In genomic region chr7:133888061-133888930, GRCh38 we compare ENCODE assay signal across 21 cellular contexts.
"Had no signal": no experiment of that assay in that cellular context is flagged by ENCODE, and none has a peak within 500 bp of the region (broad histone marks: within the 10 kb centered on the region; RNA-seq: fewer than 3 reads in every experiment).

No MANE protein-coding gene starts in this region.

- H3K27me3 ChIP-seq: ascending aorta, foreskin keratinocyte, tibial nerve had no signal

- DNase-seq: activated CD4-positive, alpha-beta T cell treated with anti-CD3 and anti-CD28 coated beads, Interleukin-2, amount 50 U/mL, for 1 hour; activated CD4-positive, CD25-positive, alpha-beta regulatory T cell treated with anti-CD3 and anti-CD28 coated beads, Interleukin-2, amount 50 U/mL, for 72 hours; activated CD8-positive, alpha-beta T cell treated with anti-CD3 and anti-CD28 coated beads, Interleukin-2, amount 10 ng/mL, durations not matched to agents 7 days and 5 days; activated T-cell treated with anti-CD3 and anti-CD28 coated beads, Interleukin-2, amount 50 U/mL, for 1 hour; central memory CD4-positive, alpha-beta T cell; effector CD8-positive, alpha-beta T cell; kidney; natural killer cell; small intestine; stimulated activated CD4-positive, alpha-beta T cell treated with anti-CD3 and anti-CD28 coated beads, Interleukin-2, amount 100 ng/mL, for 24 hours; stimulated activated naive CD8-positive, alpha-beta T cell treated with anti-CD3 and anti-CD28 coated beads, Interleukin-15, amount 100 ng/mL, for 72 hours; T-helper 2 cell had no signal

- H3K4me3 ChIP-seq: ascending aorta, lung, tibial nerve had no signal

- ATAC-seq: activated CD8-positive, alpha-beta T cell treated with anti-CD3 and anti-CD28 coated beads, Interleukin-2, amount 10 ng/mL, durations not matched to agents 7 days and 5 days; activated naive CD4-positive, alpha-beta T cell treated with anti-CD3 and anti-CD28 coated beads, Interleukin-2, amount 50 U/mL, for 72 hours; activated T-helper 17 cell treated with anti-CD3 and anti-CD28 coated beads, Interleukin-2, amount 50 U/mL, for 72 hours; left lobe of liver; natural killer cell; sciatic nerve; stimulated activated effector memory CD8-positive, alpha-beta T cell treated with anti-CD3 and anti-CD28 coated beads, Interleukin-12 subunit alpha, Interleukin-12 subunit beta, amount 100 ng/mL, for 72 hours; stimulated activated naive CD8-positive, alpha-beta T cell treated with anti-CD3 and anti-CD28 coated beads, Interleukin-15, amount 100 ng/mL, for 72 hours had no signal

- H3K27me3 Mint-ChIP-seq: activated T-helper 17 cell treated with anti-CD3 and anti-CD28 coated beads, Interleukin-2, amount 50 U/mL, for 72 hours; stimulated activated naive CD8-positive, alpha-beta T cell treated with anti-CD3 and anti-CD28 coated beads, Interleukin-15, amount 100 ng/mL, for 72 hours had no signal

- H3K9me3 ChIP-seq: ascending aorta, tibial nerve had no signal

- H3K27ac ChIP-seq: ascending aorta, foreskin keratinocyte, tibial nerve had no signal

- H3K9me3 Mint-ChIP-seq: activated T-helper 17 cell treated with anti-CD3 and anti-CD28 coated beads, Interleukin-2, amount 50 U/mL, for 72 hours; natural killer cell; stimulated activated effector memory CD8-positive, alpha-beta T cell treated with anti-CD3 and anti-CD28 coated beads, Interleukin-12 subunit alpha, Interleukin-12 subunit beta, amount 100 ng/mL, for 72 hours had no signal

- H3K36me3 Mint-ChIP-seq: activated naive CD4-positive, alpha-beta T cell treated with anti-CD3 and anti-CD28 coated beads, Interleukin-2, amount 50 U/mL, for 72 hours; natural killer cell; stimulated activated effector memory CD8-positive, alpha-beta T cell treated with anti-CD3 and anti-CD28 coated beads, Interleukin-12 subunit alpha, Interleukin-12 subunit beta, amount 100 ng/mL, for 72 hours had no signal

- H3K4me3 Mint-ChIP-seq: activated CD8-positive, alpha-beta T cell treated with anti-CD3 and anti-CD28 coated beads, Interleukin-2, amount 10 ng/mL, durations not matched to agents 7 days and 5 days; activated T-helper 17 cell treated with anti-CD3 and anti-CD28 coated beads, Interleukin-2, amount 50 U/mL, for 72 hours; natural killer cell; stimulated activated effector memory CD8-positive, alpha-beta T cell treated with anti-CD3 and anti-CD28 coated beads, Interleukin-12 subunit alpha, Interleukin-12 subunit beta, amount 100 ng/mL, for 72 hours; stimulated activated naive CD8-positive, alpha-beta T cell treated with anti-CD3 and anti-CD28 coated beads, Interleukin-15, amount 100 ng/mL, for 72 hours had no signal

- H3K4me1 Mint-ChIP-seq: activated T-helper 17 cell treated with anti-CD3 and anti-CD28 coated beads, Interleukin-2, amount 50 U/mL, for 72 hours; natural killer cell; stimulated activated effector memory CD8-positive, alpha-beta T cell treated with anti-CD3 and anti-CD28 coated beads, Interleukin-12 subunit alpha, Interleukin-12 subunit beta, amount 100 ng/mL, for 72 hours; stimulated activated naive CD8-positive, alpha-beta T cell treated with anti-CD3 and anti-CD28 coated beads, Interleukin-15, amount 100 ng/mL, for 72 hours had no signal

- H3K4me1 ChIP-seq: ascending aorta had no signal

- H3K27ac Mint-ChIP-seq: activated CD8-positive, alpha-beta T cell treated with anti-CD3 and anti-CD28 coated beads, Interleukin-2, amount 10 ng/mL, durations not matched to agents 7 days and 5 days; activated naive CD4-positive, alpha-beta T cell treated with anti-CD3 and anti-CD28 coated beads, Interleukin-2, amount 50 U/mL, for 72 hours; activated T-helper 17 cell treated with anti-CD3 and anti-CD28 coated beads, Interleukin-2, amount 50 U/mL, for 72 hours; natural killer cell; stimulated activated effector memory CD8-positive, alpha-beta T cell treated with anti-CD3 and anti-CD28 coated beads, Interleukin-12 subunit alpha, Interleukin-12 subunit beta, amount 100 ng/mL, for 72 hours; stimulated activated naive CD8-positive, alpha-beta T cell treated with anti-CD3 and anti-CD28 coated beads, Interleukin-15, amount 100 ng/mL, for 72 hours had no signal

- H3K36me3 ChIP-seq: ascending aorta, tibial nerve had no signal
